In genomic region chr5:52915176-52915875, GRCh38 we compare ENCODE assay signal across 1 cellular context.
TF ChIP-seq lines count a peak whose summit lies in the region.

No MANE protein-coding gene starts in this region.

TF ChIP-seq in H1, 55 proteins besides CTCF, POLR2A, EP300 and RAD21 (continued from another document):
- TF ChIP-seq, protein P1, sequence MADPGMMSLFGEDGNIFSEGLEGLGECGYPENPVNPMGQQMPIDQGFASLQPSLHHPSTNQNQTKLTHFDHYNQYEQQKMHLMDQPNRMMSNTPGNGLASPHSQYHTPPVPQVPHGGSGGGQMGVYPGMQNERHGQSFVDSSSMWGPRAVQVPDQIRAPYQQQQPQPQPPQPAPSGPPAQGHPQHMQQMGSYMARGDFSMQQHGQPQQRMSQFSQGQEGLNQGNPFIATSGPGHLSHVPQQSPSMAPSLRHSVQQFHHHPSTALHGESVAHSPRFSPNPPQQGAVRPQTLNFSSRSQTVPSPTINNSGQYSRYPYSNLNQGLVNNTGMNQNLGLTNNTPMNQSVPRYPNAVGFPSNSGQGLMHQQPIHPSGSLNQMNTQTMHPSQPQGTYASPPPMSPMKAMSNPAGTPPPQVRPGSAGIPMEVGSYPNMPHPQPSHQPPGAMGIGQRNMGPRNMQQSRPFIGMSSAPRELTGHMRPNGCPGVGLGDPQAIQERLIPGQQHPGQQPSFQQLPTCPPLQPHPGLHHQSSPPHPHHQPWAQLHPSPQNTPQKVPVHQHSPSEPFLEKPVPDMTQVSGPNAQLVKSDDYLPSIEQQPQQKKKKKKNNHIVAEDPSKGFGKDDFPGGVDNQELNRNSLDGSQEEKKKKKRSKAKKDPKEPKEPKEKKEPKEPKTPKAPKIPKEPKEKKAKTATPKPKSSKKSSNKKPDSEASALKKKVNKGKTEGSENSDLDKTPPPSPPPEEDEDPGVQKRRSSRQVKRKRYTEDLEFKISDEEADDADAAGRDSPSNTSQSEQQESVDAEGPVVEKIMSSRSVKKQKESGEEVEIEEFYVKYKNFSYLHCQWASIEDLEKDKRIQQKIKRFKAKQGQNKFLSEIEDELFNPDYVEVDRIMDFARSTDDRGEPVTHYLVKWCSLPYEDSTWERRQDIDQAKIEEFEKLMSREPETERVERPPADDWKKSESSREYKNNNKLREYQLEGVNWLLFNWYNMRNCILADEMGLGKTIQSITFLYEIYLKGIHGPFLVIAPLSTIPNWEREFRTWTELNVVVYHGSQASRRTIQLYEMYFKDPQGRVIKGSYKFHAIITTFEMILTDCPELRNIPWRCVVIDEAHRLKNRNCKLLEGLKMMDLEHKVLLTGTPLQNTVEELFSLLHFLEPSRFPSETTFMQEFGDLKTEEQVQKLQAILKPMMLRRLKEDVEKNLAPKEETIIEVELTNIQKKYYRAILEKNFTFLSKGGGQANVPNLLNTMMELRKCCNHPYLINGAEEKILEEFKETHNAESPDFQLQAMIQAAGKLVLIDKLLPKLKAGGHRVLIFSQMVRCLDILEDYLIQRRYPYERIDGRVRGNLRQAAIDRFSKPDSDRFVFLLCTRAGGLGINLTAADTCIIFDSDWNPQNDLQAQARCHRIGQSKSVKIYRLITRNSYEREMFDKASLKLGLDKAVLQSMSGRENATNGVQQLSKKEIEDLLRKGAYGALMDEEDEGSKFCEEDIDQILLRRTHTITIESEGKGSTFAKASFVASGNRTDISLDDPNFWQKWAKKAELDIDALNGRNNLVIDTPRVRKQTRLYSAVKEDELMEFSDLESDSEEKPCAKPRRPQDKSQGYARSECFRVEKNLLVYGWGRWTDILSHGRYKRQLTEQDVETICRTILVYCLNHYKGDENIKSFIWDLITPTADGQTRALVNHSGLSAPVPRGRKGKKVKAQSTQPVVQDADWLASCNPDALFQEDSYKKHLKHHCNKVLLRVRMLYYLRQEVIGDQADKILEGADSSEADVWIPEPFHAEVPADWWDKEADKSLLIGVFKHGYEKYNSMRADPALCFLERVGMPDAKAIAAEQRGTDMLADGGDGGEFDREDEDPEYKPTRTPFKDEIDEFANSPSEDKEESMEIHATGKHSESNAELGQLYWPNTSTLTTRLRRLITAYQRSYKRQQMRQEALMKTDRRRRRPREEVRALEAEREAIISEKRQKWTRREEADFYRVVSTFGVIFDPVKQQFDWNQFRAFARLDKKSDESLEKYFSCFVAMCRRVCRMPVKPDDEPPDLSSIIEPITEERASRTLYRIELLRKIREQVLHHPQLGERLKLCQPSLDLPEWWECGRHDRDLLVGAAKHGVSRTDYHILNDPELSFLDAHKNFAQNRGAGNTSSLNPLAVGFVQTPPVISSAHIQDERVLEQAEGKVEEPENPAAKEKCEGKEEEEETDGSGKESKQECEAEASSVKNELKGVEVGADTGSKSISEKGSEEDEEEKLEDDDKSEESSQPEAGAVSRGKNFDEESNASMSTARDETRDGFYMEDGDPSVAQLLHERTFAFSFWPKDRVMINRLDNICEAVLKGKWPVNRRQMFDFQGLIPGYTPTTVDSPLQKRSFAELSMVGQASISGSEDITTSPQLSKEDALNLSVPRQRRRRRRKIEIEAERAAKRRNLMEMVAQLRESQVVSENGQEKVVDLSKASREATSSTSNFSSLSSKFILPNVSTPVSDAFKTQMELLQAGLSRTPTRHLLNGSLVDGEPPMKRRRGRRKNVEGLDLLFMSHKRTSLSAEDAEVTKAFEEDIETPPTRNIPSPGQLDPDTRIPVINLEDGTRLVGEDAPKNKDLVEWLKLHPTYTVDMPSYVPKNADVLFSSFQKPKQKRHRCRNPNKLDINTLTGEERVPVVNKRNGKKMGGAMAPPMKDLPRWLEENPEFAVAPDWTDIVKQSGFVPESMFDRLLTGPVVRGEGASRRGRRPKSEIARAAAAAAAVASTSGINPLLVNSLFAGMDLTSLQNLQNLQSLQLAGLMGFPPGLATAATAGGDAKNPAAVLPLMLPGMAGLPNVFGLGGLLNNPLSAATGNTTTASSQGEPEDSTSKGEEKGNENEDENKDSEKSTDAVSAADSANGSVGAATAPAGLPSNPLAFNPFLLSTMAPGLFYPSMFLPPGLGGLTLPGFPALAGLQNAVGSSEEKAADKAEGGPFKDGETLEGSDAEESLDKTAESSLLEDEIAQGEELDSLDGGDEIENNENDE (IDR thresholded peaks at IDR 0.05; ENCODE audit: insufficient replicate concordance, low read length) = peak; percentile 39
- TF ChIP-seq ASH2L (IDR thresholded peaks at IDR 0.05; ENCODE audit: low read length) (peak; percentile 45), FOSL1 (IDR thresholded peaks at IDR 0.05; ENCODE audit: insufficient read depth, low read depth, low read length) (no peak), SP2 (IDR thresholded peaks at IDR 0.05; ENCODE audit: low read length) (no peak), YY1 (IDR thresholded peaks at IDR 0.05; ENCODE audit: low read depth, low read length) (0 out of 2 replicates have a peak, but pooled peaks have one; percentile 34), SP1 (IDR thresholded peaks at IDR 0.05; ENCODE audit: low read depth, low read length) (no peak), TEAD4 (IDR thresholded peaks at IDR 0.05; ENCODE audit: low read depth, low read length) (peak; percentile 69; the same call in 1 of the 2 replicates)
- TF ChIP-seq, protein P2, sequence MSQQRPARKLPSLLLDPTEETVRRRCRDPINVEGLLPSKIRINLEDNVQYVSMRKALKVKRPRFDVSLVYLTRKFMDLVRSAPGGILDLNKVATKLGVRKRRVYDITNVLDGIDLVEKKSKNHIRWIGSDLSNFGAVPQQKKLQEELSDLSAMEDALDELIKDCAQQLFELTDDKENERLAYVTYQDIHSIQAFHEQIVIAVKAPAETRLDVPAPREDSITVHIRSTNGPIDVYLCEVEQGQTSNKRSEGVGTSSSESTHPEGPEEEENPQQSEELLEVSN (IDR thresholded peaks at IDR 0.05) = no peak
TF ChIP-seq in H1: peak in this region for 5.
